Comparison of ENCODE assay signal across 8 cellular contexts in the genomic region with DNA sequence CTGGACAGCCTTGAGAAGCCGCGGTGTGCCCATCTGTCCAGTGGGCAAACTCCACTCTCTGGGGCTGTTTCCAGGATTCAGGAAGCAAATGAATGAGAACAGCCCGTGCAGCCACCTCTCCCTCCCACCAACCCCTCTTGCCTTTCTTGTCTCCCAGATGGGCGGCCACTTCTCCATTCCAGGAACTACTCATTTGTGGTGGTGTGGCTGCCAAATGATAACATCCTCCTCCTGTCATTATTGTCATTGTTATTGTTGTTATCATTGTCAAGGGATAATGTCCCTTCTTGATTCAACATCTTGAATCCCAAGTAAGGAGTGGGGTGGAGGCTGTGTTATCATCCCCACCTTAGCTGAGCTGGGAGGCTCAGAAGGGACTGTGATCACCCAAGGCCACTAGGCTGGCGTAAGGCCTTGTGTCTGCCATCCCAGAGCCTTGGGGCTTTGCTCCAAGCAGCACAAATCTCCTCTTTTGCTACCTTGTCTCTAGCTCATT. TPM values are rescaled to one million over a fixed set of nuclear protein-coding genes. Genes with fewer than 3 reads are reported as not detected.
A peak's percentile ranks its signal among the peaks of the same experiment; 100 is the strongest.
DNase-seq lines count a peak whose midpoint lies in the region; ATAC-seq and TF ChIP-seq lines count a peak whose summit lies in the region.

No MANE protein-coding gene starts in this region.

- CTCF ChIA-PET in activated naive CD4-positive, alpha-beta T cell treated with anti-CD3 and anti-CD28 coated beads, Interleukin-2, amount 10 ng/mL, durations not matched to agents 7 days and 5 days (lab: Charles Lee), result interaction anchor here (0.9 to 8.9 kb wide), 7 partner anchors 8 to 145 kb away, joined by 3 to 142 read pairs (median 3); no protein-coding TSS in a partner anchor

- ATAC-seq in GM18502 (IDR thresholded peaks at IDR 0.05; ENCODE audit: poor library complexity, unreplicated experiment) (no peak), GM21381 (IDR thresholded peaks at IDR 0.05; ENCODE audit: unreplicated experiment) (no peak)

- peaks cover 0 to 4% (median 0%) of the 10 kb centered on the region in 3 donors for H3K36me3 ChIP-seq in tibial nerve

- H3K27me3 ChIP-seq in tibial nerve, result no peaks in the 10 kb centered on the region

- peak overlapping the region in 3 of 4 donors; percentile 81 to 96 (median 88) for H3K27ac ChIP-seq in tibial nerve

- H3K4me3 Mint-ChIP-seq in activated naive CD4-positive, alpha-beta T cell treated with anti-CD3 and anti-CD28 coated beads, Interleukin-2, amount 10 ng/mL, durations not matched to agents 7 days and 5 days, result peak overlapping the region; percentile 98
- H3K4me3 Mint-ChIP-seq in activated T-helper 2 cell treated with anti-CD3 and anti-CD28 coated beads, Interferon-gamma antibody, Interleukin-2, Interleukin-4, amounts not matched to agents 10 μg/mL and 5 μg/mL and 100 μg/mL, durations not matched to agents 14 hours and 24 hours and 36 hours (ENCODE audit: low read depth), result peak overlapping the region; percentile 95

- peaks cover 45% of the 10 kb centered on the region for H3K4me1 Mint-ChIP-seq in activated naive CD4-positive, alpha-beta T cell treated with anti-CD3 and anti-CD28 coated beads, Interleukin-2, amount 10 ng/mL, durations not matched to agents 7 days and 5 days
- H3K4me1 Mint-ChIP-seq in activated T-helper 2 cell treated with anti-CD3 and anti-CD28 coated beads, Interferon-gamma antibody, Interleukin-2, Interleukin-4, amounts not matched to agents 10 μg/mL and 5 μg/mL and 100 μg/mL, durations not matched to agents 14 hours and 24 hours and 36 hours (ENCODE audit: low read depth), result peaks cover 20% of the 10 kb centered on the region

- no peak for TF ChIP-seq EP300 in tibial nerve (IDR thresholded peaks at IDR 0.05)

- H3K9me3 Mint-ChIP-seq in activated naive CD4-positive, alpha-beta T cell treated with anti-CD3 and anti-CD28 coated beads, Interleukin-2, amount 10 ng/mL, durations not matched to agents 7 days and 5 days, result no peaks in the 10 kb centered on the region
- no peaks in the 10 kb centered on the region for H3K9me3 Mint-ChIP-seq in activated T-helper 2 cell treated with anti-CD3 and anti-CD28 coated beads, Interferon-gamma antibody, Interleukin-2, Interleukin-4, amounts not matched to agents 10 μg/mL and 5 μg/mL and 100 μg/mL, durations not matched to agents 14 hours and 24 hours and 36 hours

- peaks cover 18% of the 10 kb centered on the region for H3K36me3 Mint-ChIP-seq in activated naive CD4-positive, alpha-beta T cell treated with anti-CD3 and anti-CD28 coated beads, Interleukin-2, amount 10 ng/mL, durations not matched to agents 7 days and 5 days
- peaks cover 8% of the 10 kb centered on the region for H3K36me3 Mint-ChIP-seq in activated T-helper 2 cell treated with anti-CD3 and anti-CD28 coated beads, Interferon-gamma antibody, Interleukin-2, Interleukin-4, amounts not matched to agents 10 μg/mL and 5 μg/mL and 100 μg/mL, durations not matched to agents 14 hours and 24 hours and 36 hours (ENCODE audit: low read depth)

- no peaks in the 10 kb centered on the region for H3K9me3 ChIP-seq in tibial nerve

- no peaks in the 10 kb centered on the region for H3K27me3 Mint-ChIP-seq in activated naive CD4-positive, alpha-beta T cell treated with anti-CD3 and anti-CD28 coated beads, Interleukin-2, amount 10 ng/mL, durations not matched to agents 7 days and 5 days
- no peaks in the 10 kb centered on the region for H3K27me3 Mint-ChIP-seq in activated T-helper 2 cell treated with anti-CD3 and anti-CD28 coated beads, Interferon-gamma antibody, Interleukin-2, Interleukin-4, amounts not matched to agents 10 μg/mL and 5 μg/mL and 100 μg/mL, durations not matched to agents 14 hours and 24 hours and 36 hours (ENCODE audit: low read depth)

- peaks cover 0 to 55% (median 12%) of the 10 kb centered on the region in 4 donors for H3K4me1 ChIP-seq in tibial nerve

- intact Hi-C loops in activated T-helper 2 cell treated with anti-CD3 and anti-CD28 coated beads, Interferon-gamma antibody, Interleukin-2, Interleukin-4, amounts not matched to agents 10 μg/mL and 5 μg/mL and 100 μg/mL, durations not matched to agents 14 hours and 24 hours and 36 hours (cut with micrococcal nuclease), result loop anchor here (5.0 kb wide), 1 partner anchor 93 kb away; no protein-coding TSS in a partner anchor

- WGBS in tibial nerve, 2 donors, result 54 to 56% methylated on average over 5 of the region's 5 CpGs

- TF ChIP-seq POLR2A in tibial nerve (IDR thresholded peaks at IDR 0.05), result no peak

- DNase-seq in activated naive CD4-positive, alpha-beta T cell treated with anti-CD3 and anti-CD28 coated beads, Interleukin-2, amount 10 ng/mL, durations not matched to agents 7 days and 5 days, result peak; percentile 35
- no peak for DNase-seq in activated naive CD4-positive, alpha-beta T cell treated with Interleukin-2 at 50 U/mL for 16 hours
- DNase-seq in activated T-helper 2 cell treated with anti-CD3 and anti-CD28 coated beads, Interferon-gamma antibody, Interleukin-2, Interleukin-4, amounts not matched to agents 10 μg/mL and 5 μg/mL and 100 μg/mL, durations not matched to agents 14 hours and 24 hours and 36 hours (ENCODE audit: low spot score), result no peak
- DNase-seq in kidney tubule cell (ENCODE audit: low spot score) (peak; percentile 42), tibial nerve (ENCODE audit: low spot score in 2 of 2) (no peak), Ammon's horn (ENCODE audit: low spot score) (no peak)

- H3K27ac Mint-ChIP-seq in activated naive CD4-positive, alpha-beta T cell treated with anti-CD3 and anti-CD28 coated beads, Interleukin-2, amount 10 ng/mL, durations not matched to agents 7 days and 5 days, result peak overlapping the region; percentile 93
- H3K27ac Mint-ChIP-seq in activated T-helper 2 cell treated with anti-CD3 and anti-CD28 coated beads, Interferon-gamma antibody, Interleukin-2, Interleukin-4, amounts not matched to agents 10 μg/mL and 5 μg/mL and 100 μg/mL, durations not matched to agents 14 hours and 24 hours and 36 hours, result peak overlapping the region; percentile 80

- H3K4me3 ChIP-seq in tibial nerve, result peak overlapping the region in 3 of 4 donors; percentile 80 to 98 (median 98)

- no peak for TF ChIP-seq CTCF in tibial nerve (IDR thresholded peaks at IDR 0.05)

RNA-seq across cellular contexts. Expression of gene DNM2, which starts 1.6 kb away (rescaled TPM):
- 185 and 198 TPM in 2 replicates for total RNA-seq in activated T-helper 2 cell treated with anti-CD3 and anti-CD28 coated beads, Interferon-gamma antibody, Interleukin-2, Interleukin-4, amounts not matched to agents 10 μg/mL and 5 μg/mL and 100 μg/mL, durations not matched to agents 14 hours and 24 hours and 36 hours
- total RNA-seq in tibial nerve, result 100 to 1,000 TPM in 3 of 4 donors, 10 to 100 TPM in 1; 99.4 to 220 (median 140) TPM

RNA-seq across cellular contexts. Expression of gene QTRT1, which starts 18.3 kb away (rescaled TPM):
- total RNA-seq in activated T-helper 2 cell treated with anti-CD3 and anti-CD28 coated beads, Interferon-gamma antibody, Interleukin-2, Interleukin-4, amounts not matched to agents 10 μg/mL and 5 μg/mL and 100 μg/mL, durations not matched to agents 14 hours and 24 hours and 36 hours, result 67.2 and 75.0 TPM in 2 replicates
- total RNA-seq in tibial nerve, result 100 to 1,000 TPM in 1 of 4 donors, 10 to 100 TPM in 3; 43.7 to 134 (median 65.3) TPM

Comparison
In these comparisons a context has a peak if more than half of its experiments do, and no peak if none do; other contexts are left out.
1. DNase-seq: peak in activated naive CD4-positive, alpha-beta T cell treated with anti-CD3 and anti-CD28 coated beads, Interleukin-2, amount 10 ng/mL, durations not matched to agents 7 days and 5 days (single experiment) and kidney tubule cell (single experiment); none in activated naive CD4-positive, alpha-beta T cell treated with Interleukin-2 at 50 U/mL for 16 hours (single experiment), activated T-helper 2 cell treated with anti-CD3 and anti-CD28 coated beads, Interferon-gamma antibody, Interleukin-2, Interleukin-4, amounts not matched to agents 10 μg/mL and 5 μg/mL and 100 μg/mL, durations not matched to agents 14 hours and 24 hours and 36 hours (single experiment), tibial nerve (0 of 2) and Ammon's horn (single experiment).